Comparison of ENCODE assay signal across 15 cellular contexts in the genomic region with DNA sequence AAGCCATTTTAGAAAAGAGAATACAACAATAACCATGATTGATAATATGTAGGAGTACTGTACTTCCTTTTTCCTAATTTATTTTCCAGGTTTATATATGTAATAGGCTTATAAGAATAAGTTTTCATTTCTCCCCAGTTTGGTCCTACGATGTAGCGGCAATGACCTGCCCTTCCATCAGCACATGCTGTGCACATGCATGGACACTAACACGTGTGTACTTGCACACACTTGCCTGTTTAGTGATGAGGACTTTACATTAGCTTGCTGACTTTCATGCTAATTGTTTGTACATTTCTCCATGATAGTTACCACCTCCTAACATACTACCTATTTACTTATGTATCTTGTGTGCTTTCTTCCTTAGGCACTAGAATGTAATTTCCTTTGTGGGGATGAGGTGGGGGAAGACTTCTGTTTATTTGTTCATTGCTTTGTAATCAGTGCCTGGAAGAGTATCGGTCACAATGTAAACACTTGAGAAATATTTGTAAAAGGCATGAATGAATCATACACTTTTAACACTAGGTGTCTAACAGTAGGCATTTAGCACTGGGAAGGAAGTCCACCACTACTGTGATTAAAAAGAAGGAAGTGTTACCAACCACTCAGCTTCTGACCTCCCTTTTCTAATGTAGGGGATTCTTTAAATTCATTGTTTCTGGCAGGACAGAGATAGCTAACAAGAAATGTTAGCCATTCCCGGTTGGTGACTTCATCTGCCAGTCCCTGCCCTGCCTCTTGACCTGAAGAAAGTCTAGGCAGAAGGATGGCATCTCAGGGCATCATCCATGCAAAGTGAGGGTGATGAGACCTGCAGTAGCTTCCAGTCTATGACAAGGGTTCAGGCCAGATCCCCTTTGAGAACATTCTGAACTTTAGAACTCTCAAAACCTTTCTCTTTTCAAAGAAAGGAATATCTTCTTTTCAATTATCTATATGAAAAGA.
DNase-seq lines count a peak whose midpoint lies in the region; ATAC-seq and TF ChIP-seq lines count a peak whose summit lies in the region.
"Had no signal": no experiment of that assay in that cellular context is flagged by ENCODE, and none has a peak within 500 bp of the region (broad histone marks: within the 10 kb centered on the region; RNA-seq: fewer than 3 reads in every experiment).

No MANE protein-coding gene starts in this region.

- H3K4me3 ChIP-seq in prostate gland = no peak overlapping the region
- H3K4me3 ChIP-seq: GM12878 had no signal

- H3K27me3 ChIP-seq in prostate gland (replicated peaks; ENCODE audit: insufficient read depth) = no peaks in the 10 kb centered on the region

- no peak for ATAC-seq in HG03139 (IDR thresholded peaks at IDR 0.05; ENCODE audit: unreplicated experiment)
- ATAC-seq: activated CD8-positive, alpha-beta memory T cell treated with anti-CD3 and anti-CD28 coated beads, Interleukin-2, amount 10 ng/mL, durations not matched to agents 7 days and 5 days; GM12878; Right ventricle myocardium inferior had no signal

- H3K4me1 ChIP-seq in prostate gland (replicated peaks) = no peaks in the 10 kb centered on the region

- no peaks in the 10 kb centered on the region for H3K36me3 ChIP-seq in prostate gland

- 59% methylated on average over 5 of the region's 5 CpGs for WGBS in prostate gland

- intact Hi-C loops in prostate gland (cut with DNase I) = no loop called here

- DNase-seq in DMS153 (lab: John Stamatoyannopoulos, UW) (peak; percentile 60), DMS153 treated with DMSO at 0.1 percent for 48 hours (lab: John Stamatoyannopoulos, UW; ENCODE audit: unreplicated experiment) (no peak), NCI-H345 (lab: John Stamatoyannopoulos, UW) (peak; percentile 31), astrocyte of the hippocampus (ENCODE audit: low read depth, low spot score) (peak; percentile 20), non-pigmented ciliary epithelial cell (ENCODE audit: low read depth) (peak; percentile 2), hypothalamus (lab: John Stamatoyannopoulos, UW) (no peak), prostate gland (ENCODE audit: low spot score) (no peak)
- DNase-seq: activated CD8-positive, alpha-beta memory T cell treated with anti-CD3 and anti-CD28 coated beads, Interleukin-2, amount 10 ng/mL, durations not matched to agents 7 days and 5 days; NCI-H1930; nephron progenitor cell had no signal

- TF ChIP-seq CTCF in prostate gland (IDR thresholded peaks at IDR 0.05) = no peak

- no peaks in the 10 kb centered on the region for H3K9me3 ChIP-seq in prostate gland

- no peak overlapping the region for H3K27ac ChIP-seq in prostate gland
- H3K27ac ChIP-seq: 22Rv1, VCaP had no signal

- no peak for TF ChIP-seq POLR2A in prostate gland (IDR thresholded peaks at IDR 0.05)

Comparison
In these comparisons a context has a peak if more than half of its experiments do, and no peak if none do; other contexts are left out.
1. DNase-seq: peak in DMS153 (single experiment), NCI-H345 (single experiment), astrocyte of the hippocampus (single experiment) and non-pigmented ciliary epithelial cell (single experiment); none in DMS153 treated with DMSO at 0.1 percent for 48 hours (single experiment), hypothalamus (0 of 51) and prostate gland (single experiment).